Comparison of ENCODE assay signal across 8 cellular contexts in the genomic region with DNA sequence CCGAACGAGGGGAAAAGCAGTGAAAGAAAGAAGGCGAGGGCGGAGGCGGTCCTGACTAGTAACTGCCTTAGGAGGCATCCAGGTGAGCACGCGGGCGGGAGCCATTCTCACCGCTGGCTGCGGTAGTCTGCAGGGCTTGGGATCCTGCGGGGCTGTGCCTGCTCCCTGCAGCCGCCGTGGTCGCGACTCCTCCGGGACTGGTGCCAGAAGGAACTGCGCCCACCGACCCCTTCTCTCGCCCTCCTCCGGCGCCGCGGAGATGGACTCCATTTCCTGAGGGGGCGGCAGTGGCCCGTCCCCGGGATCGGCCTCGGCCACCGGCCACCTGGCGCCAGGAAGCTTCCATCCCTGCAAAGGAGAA. TPM values are rescaled to one million over a fixed set of nuclear protein-coding genes. Genes with fewer than 3 reads are reported as not detected.
DNase-seq lines count a peak whose midpoint lies in the region; ATAC-seq, FAIRE-seq and TF ChIP-seq lines count a peak whose summit lies in the region.

No MANE protein-coding gene starts in this region.

- peaks cover 36% of the 10 kb centered on the region for H3K4me1 ChIP-seq in OCI-LY1 (ENCODE audit: insufficient read depth, low read length, severe bottlenecking)

- intact Hi-C loops in Right ventricle myocardium superior (cut with DNase I) (no loop called here), posterior cingulate gyrus (cut with DNase I) (loop anchor here (10.0 kb wide), 1 partner anchor 429 kb away; a partner anchor contains a TSS)

- peak overlapping the region; percentile 14 for H3K27ac ChIP-seq in OCI-LY1 (ENCODE audit: low read depth, low read length, poor library complexity, severe bottlenecking)

- H4K20me1 ChIP-seq in OCI-LY1 (ENCODE audit: insufficient read depth, low read length), result no peaks in the 10 kb centered on the region

- DNase-seq in NCI-H2227 (lab: John Stamatoyannopoulos, UW; ENCODE audit: unreplicated experiment) (peak; percentile 19), NCI-H2227 treated with DMSO at 0.1 percent for 48 hours (lab: John Stamatoyannopoulos, UW) (no peak), Right ventricle myocardium superior (peak; percentile 63), posterior cingulate gyrus (peak in 9 of 10 donors; percentile 17 to 88 (median 34)), D721Med (ENCODE audit: insufficient read length, low spot score) (no peak)
- peak in 3 of 4 experiments; percentile 6 to 33 (median 15) for DNase-seq in activated naive CD4-positive, alpha-beta T cell (lab: John Stamatoyannopoulos, UW)

- H3K4me2 ChIP-seq in OCI-LY1 (ENCODE audit: low read length), result peak overlapping the region; percentile 95

- no peaks in the 10 kb centered on the region for H3K9me3 ChIP-seq in OCI-LY1 (ENCODE audit: low read length)

- H3F3A ChIP-seq in OCI-LY1 (ENCODE audit: insufficient read depth, low read length), result no peaks in the 10 kb centered on the region

- H3K9ac ChIP-seq in OCI-LY1 (ENCODE audit: low read length), result peak overlapping the region; percentile 95

- ATAC-seq in HG02943 (IDR thresholded peaks at IDR 0.05; ENCODE audit: low read depth, unreplicated experiment) (peak; percentile 16), Right ventricle myocardium superior (ENCODE audit: poor library complexity) (peak; percentile 52)

- FAIRE-seq in D721Med (lab: Jason Lieb, UNC), result no peak

- H2AFZ ChIP-seq in OCI-LY1 (ENCODE audit: low read length), result peak overlapping the region; percentile 68

- peaks cover 16% of the 10 kb centered on the region for H3K79me2 ChIP-seq in OCI-LY1 (ENCODE audit: insufficient read depth, low read length)

- H3K4me3 ChIP-seq in OCI-LY1 (ENCODE audit: low read depth, low read length, poor library complexity, severe bottlenecking), result peak overlapping the region; percentile 97

- TF ChIP-seq CTCF in OCI-LY1 (IDR thresholded peaks at IDR 0.05; ENCODE audit: low read length) (no peak; the same call in 1 of the 2 replicates), D721Med (IDR thresholded peaks at IDR 0.05; ENCODE audit: insufficient read depth, missing control alignments) (no peak)

- no peaks in the 10 kb centered on the region for H3K27me3 ChIP-seq in OCI-LY1 (ENCODE audit: insufficient read depth, low read length)

- peaks cover 29% of the 10 kb centered on the region for H3K36me3 ChIP-seq in OCI-LY1 (ENCODE audit: insufficient read depth, low read length)

- H3K9me2 ChIP-seq in OCI-LY1 (ENCODE audit: low read depth, low read length), result no peaks in the 10 kb centered on the region

RNA-seq across cellular contexts. Expression of a gene that starts 0.5 kb away (rescaled TPM):
- 3.8 TPM for total RNA-seq in Right ventricle myocardium superior

Comparison
In these comparisons a context has a peak if more than half of its experiments do, and no peak if none do; other contexts are left out.
1. DNase-seq: peak in NCI-H2227 (single experiment), activated naive CD4-positive, alpha-beta T cell (3 of 4), Right ventricle myocardium superior (single experiment) and posterior cingulate gyrus (9 of 10); none in NCI-H2227 treated with DMSO at 0.1 percent for 48 hours (single experiment) and D721Med (single experiment).